23 cellular contexts compared by ENCODE assay signal in genomic region chr2:217794133-217794986, GRCh38.
DNase-seq lines count a peak whose midpoint lies in the region; ATAC-seq and TF ChIP-seq lines count a peak whose summit lies in the region.
"Had no signal": no experiment of that assay in that cellular context is flagged by ENCODE, and none has a peak within 500 bp of the region (broad histone marks: within the 10 kb centered on the region; RNA-seq: fewer than 3 reads in every experiment).

No MANE protein-coding gene starts in this region.

- H4K20me1 ChIP-seq in SK-N-SH (ENCODE audit: insufficient read depth): no peaks in the 10 kb centered on the region; the same call in 1 of the 2 replicates

- WGBS in SK-N-SH (ENCODE audit: low lambda C conversion rate): 94% methylated on average over 10 of the region's 13 CpGs
- WGBS in neuronal stem cell (ENCODE audit: extremely low coverage in 2 of 2, insufficient read length in 2 of 2, insufficient replicate concordance in 1 of 2), 2 donors: no CpG with 5 or more reads among the region's 13 CpGs

- H3K23ac ChIP-seq in neuronal stem cell (ENCODE audit: low read depth, low read length, poor library complexity): peak overlapping the region; percentile 3

- no peak overlapping the region for H3K27ac ChIP-seq in SK-N-SH (ENCODE audit: low read depth in 2 of 2, low read length in 1 of 2)
- H3K27ac ChIP-seq in neuronal stem cell (replicated peaks; ENCODE audit: low read length): no peak overlapping the region
- peak overlapping the region; percentile 67 to 69 for H3K27ac ChIP-seq in tibial artery
- H3K27ac ChIP-seq: 22Rv1 had no signal

- H3K9me2 ChIP-seq in SK-N-SH: no peaks in the 10 kb centered on the region

- CTCF ChIA-PET in SK-N-SH (lab: Yijun Ruan, JAX): interaction anchor here (0.8 to 18.5 kb wide), 8 partner anchors 9 to 273 kb away, joined by 3 to 666 read pairs (median 4); partner anchors contain the start of gene TNS1

- POLR2A ChIA-PET in SK-N-SH (lab: Yijun Ruan, JAX): interaction anchor here (0.5 kb wide), 1 partner anchor 39 kb away, joined by 3 read pairs; no protein-coding TSS in a partner anchor

- H3K9me3 ChIP-seq in SK-N-SH: no peaks in the 10 kb centered on the region
- peaks cover 0 to 5% of the 10 kb centered on the region in 2 donors for H3K9me3 ChIP-seq in neuronal stem cell (replicated peaks in 1 of 2; ENCODE audit: control insufficient read depth in 2 of 2, insufficient read depth in 1 of 2, low read depth in 1 of 2, low read length in 2 of 2)
- H3K9me3 ChIP-seq in tibial artery: no peaks in the 10 kb centered on the region

- no peak overlapping the region for H2BK15ac ChIP-seq in neuronal stem cell (ENCODE audit: low read length)

- no peak for TF ChIP-seq CTCF in SK-N-SH (IDR thresholded peaks at IDR 0.05)
- TF ChIP-seq CTCF in tibial artery (IDR thresholded peaks at IDR 0.05): no peak

- H2AFZ ChIP-seq in SK-N-SH (ENCODE audit: low read depth) (no peak overlapping the region), neuronal stem cell (ENCODE audit: low read length) (no peak overlapping the region)

- H3K9ac ChIP-seq in SK-N-SH (no peak overlapping the region), neuronal stem cell (ENCODE audit: low read depth, low read length, poor library complexity) (peak overlapping the region; percentile 1)

- H3K4me3 ChIP-seq in SK-N-SH (ENCODE audit: low read depth in 2 of 2, low read length in 1 of 2): no peak overlapping the region
- no peak overlapping the region for H3K4me3 ChIP-seq in neuronal stem cell (ENCODE audit: low read length in 2 of 2)
- no peak overlapping the region for H3K4me3 ChIP-seq in tibial artery

- peaks cover 0 to 5% of the 10 kb centered on the region in 2 experiments for H3K36me3 ChIP-seq in SK-N-SH (replicated peaks in 1 of 2; ENCODE audit: control insufficient read depth in 1 of 2, insufficient read depth in 2 of 2, low read length in 1 of 2)
- no peaks in the 10 kb centered on the region for H3K36me3 ChIP-seq in neuronal stem cell (replicated peaks in 1 of 2; ENCODE audit: control insufficient read depth in 2 of 2, insufficient read depth in 2 of 2, low read length in 2 of 2)
- H3K36me3 ChIP-seq in tibial artery: peaks cover 7 to 28% (median 22%) of the 10 kb centered on the region in 3 donors

- H4K8ac ChIP-seq in neuronal stem cell (ENCODE audit: low read depth, low read length): no peak overlapping the region

- intact Hi-C loops in tibial artery (cut with DNase I; ENCODE audit: low total_unique reads): no loop called here

- H3K79me1 ChIP-seq in neuronal stem cell (ENCODE audit: low read depth, low read length): no peaks in the 10 kb centered on the region

- ATAC-seq in SK-N-SH treated with all-trans-retinoic acid at 6 μM for 48 hours: no peak
- ATAC-seq in HG02852 (IDR thresholded peaks at IDR 0.05; ENCODE audit: unreplicated experiment): no peak
- no peak for ATAC-seq in HG03354 (IDR thresholded peaks at IDR 0.05; ENCODE audit: poor library complexity, severe bottlenecking, unreplicated experiment)
- ATAC-seq: right cardiac atrium had no signal

- no peak overlapping the region for H3K14ac ChIP-seq in neuronal stem cell (ENCODE audit: low read length)

- H3K4me1 ChIP-seq in SK-N-SH (ENCODE audit: control insufficient read depth in 1 of 2, insufficient read depth in 2 of 2, low read depth in 1 of 2, low read length in 1 of 2): peaks cover 0 to 11% of the 10 kb centered on the region in 2 experiments; a peak in 1 of 4 replicates
- H3K4me1 ChIP-seq in neuronal stem cell (ENCODE audit: control insufficient read depth in 2 of 2, insufficient read depth in 1 of 2, low read depth in 1 of 2, low read length in 2 of 2): peaks cover 0 to 8% of the 10 kb centered on the region in 2 donors
- peaks cover 0 to 70% (median 17%) of the 10 kb centered on the region in 4 donors for H3K4me1 ChIP-seq in tibial artery

- H3F3A ChIP-seq in SK-N-SH (replicated peaks; ENCODE audit: insufficient read depth): peaks cover 57% of the 10 kb centered on the region

- H2BK12ac ChIP-seq in neuronal stem cell (ENCODE audit: low read length): no peak overlapping the region

- H2BK5ac ChIP-seq in neuronal stem cell (ENCODE audit: low read length): no peak overlapping the region

- DNase-seq in SK-N-SH: peak; percentile 3
- DNase-seq in ecto neural progenitor cell (ENCODE audit: low spot score): peak; percentile 56
- DNase-seq in neuronal stem cell (ENCODE audit: low spot score): no peak
- peak in 1 of 2 donors; percentile 78 for DNase-seq in tibial artery
- DNase-seq in NCI-H526 treated with DMSO at 0.1 percent for 48 hours (lab: John Stamatoyannopoulos, UW): no peak
- DNase-seq: activated CD4-positive, alpha-beta T cell treated with anti-CD3 and anti-CD28 coated beads for 4 hours; central memory CD4-positive, alpha-beta T cell; DMS53; erythroblast; HFFc6; Kasumi-1; kidney; mammary epithelial cell; NCI-H1048; NCI-H2081; NCI-H510A treated with DMSO at 0.1 percent for 48 hours; occipital lobe; right cardiac atrium; T-helper 2 cell had no signal

- H3K79me2 ChIP-seq in SK-N-SH (ENCODE audit: insufficient read depth): no peaks in the 10 kb centered on the region

- no peak overlapping the region for H4K91ac ChIP-seq in neuronal stem cell (ENCODE audit: low read depth, low read length, poor library complexity)

- H3K4me2 ChIP-seq in SK-N-SH (no peak overlapping the region), neuronal stem cell (ENCODE audit: insufficient read depth, low read length, poor library complexity, severe bottlenecking) (no peak overlapping the region)

- no peak overlapping the region for H3K4ac ChIP-seq in neuronal stem cell (ENCODE audit: low read length)

- H3K27me3 ChIP-seq in SK-N-SH (ENCODE audit: insufficient read depth): no peaks in the 10 kb centered on the region
- peaks cover 0 to 4% (median 0%) of the 10 kb centered on the region in 3 experiments for H3K27me3 ChIP-seq in neuronal stem cell (ENCODE audit: control insufficient read depth in 3 of 3, insufficient read depth in 3 of 3, low read depth in 1 of 3, low read length in 3 of 3)
- H3K27me3 ChIP-seq in tibial artery: no peaks in the 10 kb centered on the region

- no peak for TF ChIP-seq EP300 in SK-N-SH (IDR thresholded peaks at IDR 0.05; ENCODE audit: borderline replicate concordance in 1 of 2, low read depth in 1 of 2, low read length in 1 of 2)

- H3K18ac ChIP-seq in neuronal stem cell (ENCODE audit: low read length): no peak overlapping the region

- no peak overlapping the region for H2BK120ac ChIP-seq in neuronal stem cell (ENCODE audit: low read depth, low read length)

- no peak for TF ChIP-seq RAD21 in SK-N-SH (IDR thresholded peaks at IDR 0.05; ENCODE audit: low read length)

- H2AK5ac ChIP-seq in neuronal stem cell (ENCODE audit: low read depth, low read length): no peak overlapping the region

TF ChIP-seq in SK-N-SH, 30 proteins besides CTCF, POLR2A, EP300 and RAD21:
- TF ChIP-seq TAF1 (IDR thresholded peaks at IDR 0.05; ENCODE audit: borderline replicate concordance, low read depth, low read length): no peak
- no peak for TF ChIP-seq JUND (IDR thresholded peaks at IDR 0.05)
- no peak for TF ChIP-seq ELF1 (IDR thresholded peaks at IDR 0.05)
- no peak for TF ChIP-seq ZBTB33 (IDR thresholded peaks at IDR 0.05; ENCODE audit: borderline replicate concordance, low read depth)
- TF ChIP-seq FOXM1 (IDR thresholded peaks at IDR 0.05; ENCODE audit: low read depth): no peak
- TF ChIP-seq SIN3A (IDR thresholded peaks at IDR 0.05; ENCODE audit: borderline replicate concordance, low read depth, low read length): no peak

TF ChIP-seq in SK-N-SH treated with all-trans-retinoic acid at 6 μM for 48 hours, 23 proteins besides CTCF, POLR2A, EP300 and RAD21:
- TF ChIP-seq POU6F1 (CRISPR knock-in tag; IDR thresholded peaks at IDR 0.05; ENCODE audit: borderline replicate concordance, low read depth): no peak
- no peak for TF ChIP-seq ZFP3 (CRISPR knock-in tag; IDR thresholded peaks at IDR 0.05)
- no peak for TF ChIP-seq GLIS3 (CRISPR knock-in tag; IDR thresholded peaks at IDR 0.05)
- no peak for TF ChIP-seq ZNF8 (CRISPR knock-in tag; IDR thresholded peaks at IDR 0.05)
- no peak for TF ChIP-seq TOX (CRISPR knock-in tag; IDR thresholded peaks at IDR 0.05; ENCODE audit: borderline replicate concordance)
- no peak for TF ChIP-seq ARNTL (CRISPR knock-in tag; IDR thresholded peaks at IDR 0.05; ENCODE audit: borderline replicate concordance, low read depth)
- TF ChIP-seq PATZ1 (CRISPR knock-in tag; IDR thresholded peaks at IDR 0.05; ENCODE audit: borderline replicate concordance): no peak
- no peak for TF ChIP-seq ESRRG (CRISPR knock-in tag; IDR thresholded peaks at IDR 0.05)
- TF ChIP-seq SNAI2 (CRISPR knock-in tag; IDR thresholded peaks at IDR 0.05): no peak
- no peak for TF ChIP-seq BACH2 (CRISPR knock-in tag; IDR thresholded peaks at IDR 0.05; ENCODE audit: borderline replicate concordance)
- TF ChIP-seq ZNF70 (CRISPR knock-in tag; IDR thresholded peaks at IDR 0.05): no peak
- TF ChIP-seq TCF4 (CRISPR knock-in tag; IDR thresholded peaks at IDR 0.05; ENCODE audit: borderline replicate concordance): no peak

Comparison
In these comparisons a context has a peak if more than half of its experiments do, and no peak if none do; other contexts are left out.
1. DNase-seq: peak in SK-N-SH (single experiment) and ecto neural progenitor cell (single experiment); none in neuronal stem cell (single experiment) and NCI-H526 treated with DMSO at 0.1 percent for 48 hours (single experiment).
2. H3K27ac ChIP-seq: peak in tibial artery (2 of 2); none in SK-N-SH (0 of 2) and neuronal stem cell (single experiment).